In genomic region chr3:182323126-182323727, GRCh38 we compare ENCODE assay signal across 19 cellular contexts.
"Had no signal": no experiment of that assay in that cellular context is flagged by ENCODE, and none has a peak within 500 bp of the region (broad histone marks: within the 10 kb centered on the region; RNA-seq: fewer than 3 reads in every experiment).

No MANE protein-coding gene starts in this region.

- H3K4me1 ChIP-seq: breast epithelium, foreskin keratinocyte, right atrium auricular region, vagina had no signal

- ATAC-seq: activated T-helper 17 cell treated with anti-CD3 and anti-CD28 coated beads, Interleukin-2, amount 50 U/mL, for 72 hours; foreskin keratinocyte; natural killer cell had no signal

- H3K4me3 ChIP-seq: breast epithelium, right atrium auricular region, tibial nerve, vagina had no signal

- H3K9me3 ChIP-seq: vagina had no signal

- H3K36me3 ChIP-seq: breast epithelium, right atrium auricular region, tibial nerve, vagina had no signal

- H3K27ac ChIP-seq: breast epithelium, foreskin keratinocyte, right atrium auricular region, tibial nerve, vagina had no signal

- H3K27me3 ChIP-seq: breast epithelium, foreskin keratinocyte, right atrium auricular region, tibial nerve, vagina had no signal

- DNase-seq: activated CD4-positive, alpha-beta T cell treated with anti-CD3 and anti-CD28 coated beads for 1 hour; activated CD4-positive, alpha-beta T cell treated with anti-CD3 and anti-CD28 coated beads, Interleukin-2, amount 50 U/mL, for 4 hours; activated naive CD4-positive, alpha-beta T cell treated with Interleukin-2 at 50 U/mL for 16 hours; anterior cingulate cortex; effector memory CD4-positive, alpha-beta T cell; immature natural killer cell; mesendoderm; natural killer cell; nucleus accumbens; posterior cingulate gyrus; stimulated activated CD4-positive, alpha-beta T cell treated with anti-CD3 and anti-CD28 coated beads, Interleukin-15, amount 100 ng/mL, for 24 hours; stimulated activated CD4-positive, alpha-beta T cell treated with anti-CD3 and anti-CD28 coated beads, Interleukin-4, amount 100 ng/mL, for 24 hours; stimulated activated naive CD4-positive, alpha-beta T cell had no signal
